In the genomic region with DNA sequence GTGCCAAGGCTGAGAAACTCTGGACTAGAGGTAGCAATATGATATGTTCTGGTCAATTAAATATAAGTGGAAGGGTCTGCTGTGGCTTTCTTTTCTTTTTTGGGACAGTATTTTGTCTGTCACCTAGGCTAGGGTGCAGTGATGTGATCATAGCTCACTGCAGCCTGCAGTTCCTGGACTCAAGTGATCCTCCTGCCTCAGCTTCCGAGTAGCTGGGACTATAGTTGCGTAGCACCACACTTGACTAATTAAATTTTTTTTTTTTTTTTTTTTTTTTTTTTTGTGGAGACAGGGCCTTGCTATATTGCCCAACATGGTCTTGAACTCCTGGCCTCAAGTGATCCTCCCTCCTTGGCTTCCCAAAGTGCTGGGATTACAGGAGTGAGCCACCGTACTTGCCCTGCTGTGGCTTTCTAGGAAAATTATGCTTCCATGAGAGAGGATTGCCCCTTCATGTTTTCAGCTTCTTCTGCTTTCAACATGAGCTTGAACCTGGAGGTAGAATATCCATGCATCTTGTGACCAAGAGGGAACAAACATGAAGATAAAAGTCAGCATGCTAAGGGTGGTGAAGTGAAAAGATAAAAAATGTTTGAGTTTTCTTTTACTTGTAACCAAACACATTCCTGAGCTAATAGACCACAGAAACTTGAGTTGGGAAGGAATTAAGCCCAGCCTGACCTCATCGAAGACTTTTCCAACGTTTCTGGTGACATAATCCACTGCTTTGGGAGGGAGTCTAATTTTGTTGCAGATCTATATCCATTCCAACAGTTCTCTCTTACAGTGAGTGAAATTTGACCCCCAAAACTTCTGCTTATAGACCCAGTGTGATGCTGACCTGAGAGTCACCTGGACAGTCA, we compare ENCODE assay signal across 1 cellular context.
TF ChIP-seq lines count a peak whose summit lies in the region.

No MANE protein-coding gene starts in this region.

TF ChIP-seq in IMR-90, 13 proteins besides CTCF, POLR2A, EP300 and RAD21:
- no peak for TF ChIP-seq CEBPB (IDR thresholded peaks at IDR 0.05; ENCODE audit: low read depth, low read length)
- no peak for TF ChIP-seq FOS (IDR thresholded peaks at IDR 0.05; ENCODE audit: low read depth, low read length)
- no peak for TF ChIP-seq MXI1 (IDR thresholded peaks at IDR 0.05; ENCODE audit: borderline replicate concordance, low read depth, low read length)
- no peak for TF ChIP-seq NFE2L2 (IDR thresholded peaks at IDR 0.05; ENCODE audit: low read depth, low read length)
- TF ChIP-seq RCOR1 (IDR thresholded peaks at IDR 0.05; ENCODE audit: insufficient replicate concordance, low read length) = no peak
- TF ChIP-seq MAZ (IDR thresholded peaks at IDR 0.05; ENCODE audit: borderline replicate concordance, low read depth, low read length) = no peak
- TF ChIP-seq, protein P1, sequence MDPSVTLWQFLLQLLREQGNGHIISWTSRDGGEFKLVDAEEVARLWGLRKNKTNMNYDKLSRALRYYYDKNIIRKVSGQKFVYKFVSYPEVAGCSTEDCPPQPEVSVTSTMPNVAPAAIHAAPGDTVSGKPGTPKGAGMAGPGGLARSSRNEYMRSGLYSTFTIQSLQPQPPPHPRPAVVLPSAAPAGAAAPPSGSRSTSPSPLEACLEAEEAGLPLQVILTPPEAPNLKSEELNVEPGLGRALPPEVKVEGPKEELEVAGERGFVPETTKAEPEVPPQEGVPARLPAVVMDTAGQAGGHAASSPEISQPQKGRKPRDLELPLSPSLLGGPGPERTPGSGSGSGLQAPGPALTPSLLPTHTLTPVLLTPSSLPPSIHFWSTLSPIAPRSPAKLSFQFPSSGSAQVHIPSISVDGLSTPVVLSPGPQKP (IDR thresholded peaks at IDR 0.05; ENCODE audit: borderline replicate concordance, low read depth, low read length) = no peak
- TF ChIP-seq USF2 (IDR thresholded peaks at IDR 0.05; ENCODE audit: low read depth, low read length) = no peak
- no peak for TF ChIP-seq CHD1 (IDR thresholded peaks at IDR 0.05; ENCODE audit: low read depth, low read length)
- TF ChIP-seq SMC3 (IDR thresholded peaks at IDR 0.05; ENCODE audit: low read depth, low read length) = no peak
- no peak for TF ChIP-seq MAFK (IDR thresholded peaks at IDR 0.05; ENCODE audit: low read depth, low read length)
- no peak for TF ChIP-seq BHLHE40 (IDR thresholded peaks at IDR 0.05; ENCODE audit: low read depth, low read length)
- no peak for TF ChIP-seq RFX5 (IDR thresholded peaks at IDR 0.05; ENCODE audit: low read depth, low read length)
